ENCODE assay signal across 8 cellular contexts in genomic region chr12:99709116-99709515, GRCh38.
"Had no signal": no experiment of that assay in that cellular context is flagged by ENCODE, and none has a peak within 500 bp of the region (broad histone marks: within the 10 kb centered on the region; RNA-seq: fewer than 3 reads in every experiment).

No MANE protein-coding gene starts in this region.

- ATAC-seq: GM12878 had no signal

- DNase-seq: GDM1, GF-D8 had no signal

- H3K4me3 ChIP-seq: GM12878 had no signal

- FAIRE-seq: G401.6, GM12878, GM12891, GM12892, GM18507, GM19239 had no signal
